Comparison of ENCODE assay signal across 1 cellular context in the genomic region with DNA sequence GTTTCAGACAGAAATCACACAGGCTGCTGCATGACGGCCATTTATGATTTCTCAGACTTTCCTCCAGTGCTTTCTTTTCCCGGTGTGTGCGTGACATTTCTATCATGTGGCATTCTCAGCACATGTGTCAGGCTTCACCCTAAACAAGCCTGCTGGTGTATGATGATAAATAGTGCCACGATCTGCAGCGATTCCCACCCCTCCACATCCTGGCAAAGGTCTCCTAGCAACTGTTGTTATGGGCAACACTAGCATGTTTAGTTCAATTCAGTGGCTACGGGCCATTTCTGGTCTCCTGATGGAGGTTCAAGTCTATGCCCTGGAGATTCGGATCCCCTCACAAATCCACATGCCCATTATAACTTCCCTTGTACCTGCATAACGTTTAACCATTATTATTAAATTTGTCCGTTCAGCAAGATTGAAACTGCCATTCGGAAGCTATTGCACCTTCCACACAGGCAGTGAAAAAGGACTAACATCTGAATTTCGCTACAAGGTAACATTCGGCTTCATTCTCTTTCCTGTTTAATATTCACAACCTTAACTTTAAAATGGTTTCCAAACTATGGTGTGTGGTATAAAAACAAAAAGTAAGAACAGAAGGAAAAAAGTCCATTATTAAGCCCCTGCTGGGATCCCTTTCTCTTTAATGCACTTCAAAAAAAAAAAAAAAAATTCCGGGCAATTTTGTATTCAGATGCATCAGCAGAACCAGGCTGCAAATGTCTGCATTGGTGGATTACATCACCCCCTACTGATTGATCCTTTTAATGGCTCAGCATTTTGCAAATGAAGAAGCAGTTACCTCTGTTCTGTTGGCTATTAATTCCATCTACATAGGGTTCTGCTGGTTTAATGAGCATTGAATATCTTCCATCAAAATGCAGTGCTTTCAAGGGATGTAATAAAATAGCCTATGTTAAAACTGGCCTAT.
TF ChIP-seq lines count a peak whose summit lies in the region.

No MANE protein-coding gene starts in this region.

TF ChIP-seq in K562, 482 proteins besides CTCF, POLR2A, EP300 and RAD21 (continued from another document):
- no peak for TF ChIP-seq GABPB2 (CRISPR knock-in tag; conservative IDR thresholded peaks at IDR 0.05)
- TF ChIP-seq CXXC5 (CRISPR knock-in tag; IDR thresholded peaks at IDR 0.05): no peak
- no peak for TF ChIP-seq SNRNP70 (optimal IDR thresholded peaks at IDR 0.05; ENCODE audit: low read depth, low read length)
- peak; percentile 78 for TF ChIP-seq RFX1 (IDR thresholded peaks at IDR 0.05)
- TF ChIP-seq ZNF551 (CRISPR knock-in tag; IDR thresholded peaks at IDR 0.05): no peak
